Comparison of ENCODE assay signal across 8 cellular contexts in genomic region chr14:51847489-51847796, GRCh38. TPM values are rescaled to one million over a fixed set of nuclear protein-coding genes. Genes with fewer than 3 reads are reported as not detected.
DNase-seq lines count a peak whose midpoint lies in the region; ATAC-seq and TF ChIP-seq lines count a peak whose summit lies in the region.

No MANE protein-coding gene starts in this region.

- intact Hi-C loops in colonic mucosa (cut with DNase I), result no loop called here

- H3K27ac Mint-ChIP-seq in HFFc6, result no peak overlapping the region

- H3K4me3 ChIP-seq in DND-41 (ENCODE audit: low read depth in 1 of 2, low read length in 2 of 2) (peak overlapping the region in 1 of 2 experiments; percentile 72; a peak in 2 of 4 replicates), Karpas-422 (ENCODE audit: low read length) (peak overlapping the region; percentile 63), colonic mucosa (no peak overlapping the region), neutrophil (ENCODE audit: low read depth in 1 of 2, low read length in 1 of 2) (peak overlapping the region; percentile 28 to 60)

- H3K36me3 ChIP-seq in DND-41 (ENCODE audit: insufficient read depth, low read length) (no peaks in the 10 kb centered on the region), Karpas-422 (ENCODE audit: insufficient read depth, low read length) (no peaks in the 10 kb centered on the region), colonic mucosa (no peaks in the 10 kb centered on the region), neutrophil (no peaks in the 10 kb centered on the region)

- H3K9me3 Mint-ChIP-seq in HFFc6, result no peaks in the 10 kb centered on the region; the same call in 1 of the 2 replicates

- no peak for DNase-seq in DND-41
- no peak for DNase-seq in Karpas-422
- no peak for DNase-seq in colonic mucosa
- DNase-seq in HFFc6, result no peak

- ATAC-seq in DND-41 (ENCODE audit: insufficient read depth, low read depth) (no peak), HG03432 (IDR thresholded peaks at IDR 0.05; ENCODE audit: unreplicated experiment) (no peak), HG02981 (IDR thresholded peaks at IDR 0.05; ENCODE audit: unreplicated experiment) (no peak), GM21619 (IDR thresholded peaks at IDR 0.05; ENCODE audit: unreplicated experiment) (no peak)

- H3K9ac ChIP-seq in DND-41 (ENCODE audit: low read depth, low read length), result peak overlapping the region; percentile 56
- peak overlapping the region; percentile 71 for H3K9ac ChIP-seq in Karpas-422 (ENCODE audit: low read length)
- H3K9ac ChIP-seq in colonic mucosa (ENCODE audit: low read depth in 2 of 2, low read length in 2 of 2), result no peak overlapping the region

- H2AFZ ChIP-seq in DND-41 (ENCODE audit: low read depth, low read length) (peak overlapping the region; percentile 89), Karpas-422 (ENCODE audit: low read length) (peak overlapping the region; percentile 88)

- no peaks in the 10 kb centered on the region for H3K9me3 ChIP-seq in DND-41 (ENCODE audit: insufficient read depth, low read length, severe bottlenecking)
- no peaks in the 10 kb centered on the region for H3K9me3 ChIP-seq in Karpas-422 (ENCODE audit: low read length)
- H3K9me3 ChIP-seq in colonic mucosa, result no peaks in the 10 kb centered on the region
- no peaks in the 10 kb centered on the region for H3K9me3 ChIP-seq in neutrophil

- H3K79me2 ChIP-seq in DND-41 (ENCODE audit: insufficient read depth, low read length), result no peaks in the 10 kb centered on the region
- no peaks in the 10 kb centered on the region for H3K79me2 ChIP-seq in Karpas-422 (ENCODE audit: low read length)

- H3K27ac ChIP-seq in DND-41 (ENCODE audit: low read length) (peak overlapping the region; percentile 86), Karpas-422 (ENCODE audit: low read length) (peak overlapping the region; percentile 93), colonic mucosa (peak overlapping the region; percentile 59), neutrophil (peak overlapping the region; percentile 96)

- H3K36me3 Mint-ChIP-seq in HFFc6 (ENCODE audit: low read depth), result no peaks in the 10 kb centered on the region

- H3K27me3 Mint-ChIP-seq in HFFc6 (ENCODE audit: insufficient read depth), result peaks cover 23% of the 10 kb centered on the region

- TF ChIP-seq CTCF in DND-41 (IDR thresholded peaks at IDR 0.05; ENCODE audit: borderline replicate concordance, extremely low read depth, low read length, poor library complexity, severe bottlenecking), result no peak
- no peak for TF ChIP-seq CTCF in colonic mucosa (IDR thresholded peaks at IDR 0.05)
- TF ChIP-seq CTCF in neutrophil (IDR thresholded peaks at IDR 0.05), result no peak
- TF ChIP-seq CTCF in HFFc6 (IDR thresholded peaks at IDR 0.05), result no peak

- no peak overlapping the region for H3K4me3 Mint-ChIP-seq in HFFc6

- peaks cover 19% of the 10 kb centered on the region for H3K4me1 Mint-ChIP-seq in HFFc6 (ENCODE audit: low read depth)

- H3K4me2 ChIP-seq in DND-41 (ENCODE audit: insufficient read depth, low read length), result peak overlapping the region; percentile 96
- H3K4me2 ChIP-seq in Karpas-422 (ENCODE audit: low read depth, low read length, poor library complexity, severe bottlenecking), result peak overlapping the region; percentile 85

- H4K20me1 ChIP-seq in DND-41 (ENCODE audit: insufficient read depth, low read length), result no peaks in the 10 kb centered on the region
- H4K20me1 ChIP-seq in Karpas-422 (ENCODE audit: insufficient read depth, low read depth, low read length), result no peaks in the 10 kb centered on the region

- H3K27me3 ChIP-seq in DND-41 (ENCODE audit: insufficient read depth, low read length, poor library complexity) (no peaks in the 10 kb centered on the region), Karpas-422 (ENCODE audit: low read length) (no peaks in the 10 kb centered on the region), colonic mucosa (no peaks in the 10 kb centered on the region), neutrophil (no peaks in the 10 kb centered on the region)

- peaks cover 41% of the 10 kb centered on the region for H3K4me1 ChIP-seq in DND-41 (ENCODE audit: insufficient read depth, low read length)
- peaks cover 68% of the 10 kb centered on the region for H3K4me1 ChIP-seq in Karpas-422 (ENCODE audit: low read length)
- H3K4me1 ChIP-seq in colonic mucosa, result no peaks in the 10 kb centered on the region
- peaks cover 56 to 65% of the 10 kb centered on the region in 2 experiments for H3K4me1 ChIP-seq in neutrophil (ENCODE audit: control insufficient read depth in 1 of 2, insufficient read depth in 1 of 2, low read depth in 1 of 2, low read length in 1 of 2)

- no peaks in the 10 kb centered on the region for H3K9me2 ChIP-seq in Karpas-422 (replicated peaks; ENCODE audit: insufficient read depth, low read length)

RNA-seq across cellular contexts. Expression of gene GNG2, which starts 13.0 kb away (rescaled TPM):
- total RNA-seq in Karpas-422 (2014; rRNA removed; shearing (Covaris generic); ENCODE audit: low replicate concordance), result 212 and 351 TPM in 2 replicates
- total RNA-seq in colonic mucosa, result 10 to 100 TPM in 1 of 2 donors, 1 to 10 TPM in 1; 4.9 to 18.2 TPM
- total RNA-seq in HFFc6 (2021; fragmentation: NEBNext Ultra II Directional; extraction: Animal tissue kit (Norgen Biotek cat#: 25700)), result 1 to 10 TPM; 2.4 to 6.0 (median 2.8) TPM

Comparison
In these comparisons a context has a peak if more than half of its experiments do, and no peak if none do; other contexts are left out.
1. H3K9ac ChIP-seq: peak in DND-41 (single experiment) and Karpas-422 (single experiment); none in colonic mucosa (0 of 2).
2. RNA of gene GNG2, which starts 13.0 kb away (total RNA-seq): 212 to 351 TPM in Karpas-422; 4.9 to 18.2 TPM in colonic mucosa and 2.4 to 6.0 TPM in HFFc6; every median in the first group is over 10 times any median in the second.
3. Peak in every context shown above with its lines, with median percentiles within 50 percentile points of each other: H3K27ac ChIP-seq.